ENCODE assay signal across 23 cellular contexts in the genomic region with DNA sequence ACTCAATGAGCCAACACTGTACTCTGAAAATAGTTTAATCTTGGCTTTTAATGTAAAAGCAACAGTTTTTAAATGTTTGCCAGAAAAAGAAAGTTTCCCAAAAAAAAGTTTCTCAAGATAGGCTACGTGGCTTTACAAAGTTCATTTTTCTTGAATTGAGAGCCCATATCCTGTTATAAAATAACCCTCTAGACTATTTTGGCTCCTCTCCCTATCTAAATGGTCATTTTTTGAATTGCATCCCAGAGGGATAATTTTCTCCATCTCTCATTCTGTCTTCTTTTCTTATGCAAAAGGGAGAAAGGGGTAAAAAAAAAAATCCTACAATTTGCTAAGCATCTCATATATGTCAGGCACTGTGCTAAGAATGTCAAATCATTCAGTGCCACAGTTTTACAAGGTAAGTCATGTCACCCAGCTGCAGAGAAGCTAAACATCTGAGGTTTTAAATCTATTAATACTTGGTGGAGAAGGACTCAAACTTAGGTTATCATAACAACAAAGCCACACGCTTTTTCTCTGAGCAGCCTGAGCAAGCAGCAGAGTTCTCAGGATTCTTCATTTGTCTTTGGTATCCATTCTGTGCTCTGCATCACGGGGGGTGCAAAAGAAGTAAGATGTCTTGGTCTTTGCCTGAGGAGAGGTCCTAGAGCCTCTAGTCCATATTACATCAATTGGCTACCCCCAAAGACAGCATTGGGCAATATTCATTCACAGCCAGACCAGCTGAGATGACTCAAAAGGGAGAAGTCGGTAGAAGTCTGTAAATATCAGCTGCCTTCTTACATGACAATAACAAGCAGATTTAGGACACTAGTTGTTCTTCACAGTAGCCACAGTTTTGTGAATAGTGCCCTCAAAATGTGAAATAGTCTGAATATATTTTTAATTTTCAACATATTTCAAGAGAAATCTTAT.
DNase-seq lines count a peak whose midpoint lies in the region; ATAC-seq and TF ChIP-seq lines count a peak whose summit lies in the region.
"Had no signal": no experiment of that assay in that cellular context is flagged by ENCODE, and none has a peak within 500 bp of the region (broad histone marks: within the 10 kb centered on the region; RNA-seq: fewer than 3 reads in every experiment).

No MANE protein-coding gene starts in this region.

- H3K4me1 ChIP-seq in SK-N-SH (ENCODE audit: control insufficient read depth in 1 of 2, insufficient read depth in 2 of 2, low read depth in 1 of 2, low read length in 1 of 2): peaks cover 0 to 5% of the 10 kb centered on the region in 2 experiments; a peak in 2 of 4 replicates
- H3K4me1 ChIP-seq: pancreas had no signal

- TF ChIP-seq CTCF in SK-N-SH (IDR thresholded peaks at IDR 0.05) (no peak), astrocyte of the cerebellum (IDR thresholded peaks at IDR 0.05; ENCODE audit: low read depth, low read length, missing control alignments) (no peak), HFFc6 (IDR thresholded peaks at IDR 0.05) (no peak)

- no peak for TF ChIP-seq EP300 in SK-N-SH (IDR thresholded peaks at IDR 0.05; ENCODE audit: borderline replicate concordance in 1 of 2, low read depth in 1 of 2, low read length in 1 of 2)

- 45% methylated on average over 4 of the region's 4 CpGs for WGBS in SK-N-SH (ENCODE audit: low lambda C conversion rate)

- POLR2A ChIA-PET in SK-N-SH (lab: Yijun Ruan, JAX): no interaction called here

- no peaks in the 10 kb centered on the region for H3K27me3 Mint-ChIP-seq in activated CD8-positive, alpha-beta memory T cell treated with anti-CD3 and anti-CD28 coated beads, Interleukin-2, amount 10 ng/mL, durations not matched to agents 7 days and 5 days
- peaks cover 4% of the 10 kb centered on the region for H3K27me3 Mint-ChIP-seq in HFFc6 (ENCODE audit: insufficient read depth)
- H3K27me3 Mint-ChIP-seq: brain; stimulated activated memory B cell treated with anti-CD40 and anti-IgM and Interleukin-4, amounts not matched to agents 10 μg/mL and 1 μg/mL and 100 μg/mL, for 72 hours had no signal

- in situ Hi-C loops in astrocyte of the cerebellum (cut with HindIII; ENCODE audit: low sequenced_read_pairs): no loop called here

- H2AFZ ChIP-seq in SK-N-SH (ENCODE audit: low read depth): no peak overlapping the region

- CTCF ChIA-PET in SK-N-SH (lab: Yijun Ruan, JAX): no interaction called here
- CTCF ChIA-PET in activated CD8-positive, alpha-beta memory T cell treated with anti-CD3 and anti-CD28 coated beads, Interleukin-2, amount 10 ng/mL, durations not matched to agents 7 days and 5 days (lab: Charles Lee): no interaction called here

- H3K27ac ChIP-seq in SK-N-SH (ENCODE audit: low read depth in 2 of 2, low read length in 1 of 2): no peak overlapping the region
- H3K27ac ChIP-seq: BLaER1 treated with 17β-estradiol and CSF1 and Interleukin-3, amounts not matched to agents 10 nM and 100 nM; pancreas; thoracic aorta had no signal

- H3K79me2 ChIP-seq in SK-N-SH (ENCODE audit: insufficient read depth): no peaks in the 10 kb centered on the region

- DNase-seq in SK-N-SH (no peak), astrocyte of the cerebellum (ENCODE audit: low read depth) (peak; percentile 9), left cardiac atrium (no peak), skeletal muscle cell (ENCODE audit: low read depth) (peak; percentile 4), HFFc6 (no peak)
- no peak for DNase-seq in activated CD8-positive, alpha-beta memory T cell treated with anti-CD3 and anti-CD28 coated beads, Interleukin-2, amount 10 ng/mL, durations not matched to agents 7 days and 5 days
- DNase-seq: activated CD8-positive, alpha-beta memory T cell treated with anti-CD3 and anti-CD28 coated beads for 24 hours; cortex of kidney; hypothalamus; mesendoderm; naive thymus-derived CD8-positive, alpha-beta T cell; NCI-H1694 treated with DMSO at 0.1 percent for 48 hours; NCI-H774; pancreas; T1000 had no signal

- H3K4me3 ChIP-seq in SK-N-SH (ENCODE audit: low read depth in 2 of 2, low read length in 1 of 2) (no peak overlapping the region), astrocyte of the cerebellum (ENCODE audit: low read depth, low read length) (no peak overlapping the region), skeletal muscle cell (ENCODE audit: low read depth, low read length) (no peak overlapping the region)
- H3K4me3 ChIP-seq: BLaER1 treated with 17β-estradiol and CSF1 and Interleukin-3, amounts not matched to agents 10 nM and 100 nM; pancreas; thoracic aorta had no signal

- no peaks in the 10 kb centered on the region for H3K4me1 Mint-ChIP-seq in activated CD8-positive, alpha-beta memory T cell treated with anti-CD3 and anti-CD28 coated beads, Interleukin-2, amount 10 ng/mL, durations not matched to agents 7 days and 5 days
- no peaks in the 10 kb centered on the region for H3K4me1 Mint-ChIP-seq in HFFc6 (ENCODE audit: low read depth)

- no peaks in the 10 kb centered on the region for H3K36me3 ChIP-seq in SK-N-SH (replicated peaks in 1 of 2; ENCODE audit: control insufficient read depth in 1 of 2, insufficient read depth in 2 of 2, low read length in 1 of 2)
- H3K36me3 ChIP-seq: BLaER1 treated with 17β-estradiol and CSF1 and Interleukin-3, amounts not matched to agents 10 nM and 100 nM; pancreas; thoracic aorta had no signal

- ATAC-seq in SK-N-SH treated with all-trans-retinoic acid at 6 μM for 48 hours: no peak
- peak; percentile 63 to 68 for ATAC-seq in left cardiac atrium
- ATAC-seq in GM18909 (IDR thresholded peaks at IDR 0.05; ENCODE audit: poor library complexity, unreplicated experiment): no peak
- ATAC-seq in activated CD8-positive, alpha-beta memory T cell treated with anti-CD3 and anti-CD28 coated beads, Interleukin-2, amount 10 ng/mL, durations not matched to agents 7 days and 5 days: no peak
- ATAC-seq: activated CD4-positive, CD25-positive, alpha-beta regulatory T cell treated with anti-CD3 and anti-CD28 coated beads, Interleukin-2, amount 50 U/mL, for 24 hours; activated naive CD4-positive, alpha-beta T cell treated with anti-CD3 and anti-CD28 coated beads, Interleukin-2, amount 50 U/mL, for 72 hours; naive thymus-derived CD8-positive, alpha-beta T cell; stimulated activated memory B cell treated with anti-CD40 and anti-IgM and Interleukin-4, amounts not matched to agents 10 μg/mL and 1 μg/mL and 100 μg/mL, for 72 hours had no signal

- H3K4me3 Mint-ChIP-seq in activated CD8-positive, alpha-beta memory T cell treated with anti-CD3 and anti-CD28 coated beads, Interleukin-2, amount 10 ng/mL, durations not matched to agents 7 days and 5 days: no peak overlapping the region
- no peak overlapping the region for H3K4me3 Mint-ChIP-seq in HFFc6
- H3K4me3 Mint-ChIP-seq: brain; naive thymus-derived CD8-positive, alpha-beta T cell; stimulated activated memory B cell treated with anti-CD40 and anti-IgM and Interleukin-4, amounts not matched to agents 10 μg/mL and 1 μg/mL and 100 μg/mL, for 72 hours had no signal

- no peaks in the 10 kb centered on the region for H3K9me2 ChIP-seq in SK-N-SH

- H3F3A ChIP-seq in SK-N-SH (replicated peaks; ENCODE audit: insufficient read depth): no peaks in the 10 kb centered on the region

- no peak for TF ChIP-seq RAD21 in SK-N-SH (IDR thresholded peaks at IDR 0.05; ENCODE audit: low read length)

- H3K9ac ChIP-seq in SK-N-SH: no peak overlapping the region
- H3K9ac ChIP-seq: BLaER1 treated with 17β-estradiol and CSF1 and Interleukin-3, amounts not matched to agents 10 nM and 100 nM had no signal

- intact Hi-C loops in left cardiac atrium (cut with DNase I): no loop called here

- no peaks in the 10 kb centered on the region for H3K27me3 ChIP-seq in SK-N-SH (ENCODE audit: insufficient read depth)
- H3K27me3 ChIP-seq: BLaER1 treated with 17β-estradiol and CSF1 and Interleukin-3, amounts not matched to agents 10 nM and 100 nM; pancreas had no signal

- peaks cover 2% of the 10 kb centered on the region for H3K9me3 Mint-ChIP-seq in activated CD8-positive, alpha-beta memory T cell treated with anti-CD3 and anti-CD28 coated beads, Interleukin-2, amount 10 ng/mL, durations not matched to agents 7 days and 5 days (ENCODE audit: low read depth)
- no peaks in the 10 kb centered on the region for H3K9me3 Mint-ChIP-seq in HFFc6
- H3K9me3 Mint-ChIP-seq: activated naive CD4-positive, alpha-beta T cell treated with anti-CD3 and anti-CD28 coated beads, Interleukin-2, amount 50 U/mL, for 72 hours; stimulated activated memory B cell treated with anti-CD40 and anti-IgM and Interleukin-4, amounts not matched to agents 10 μg/mL and 1 μg/mL and 100 μg/mL, for 72 hours had no signal

- no peak overlapping the region for H3K4me2 ChIP-seq in SK-N-SH

- H3K9me3 ChIP-seq in SK-N-SH: no peaks in the 10 kb centered on the region
- H3K9me3 ChIP-seq: BLaER1 treated with 17β-estradiol and CSF1 and Interleukin-3, amounts not matched to agents 10 nM and 100 nM; pancreas; thoracic aorta had no signal

- H3K27ac Mint-ChIP-seq in activated CD8-positive, alpha-beta memory T cell treated with anti-CD3 and anti-CD28 coated beads, Interleukin-2, amount 10 ng/mL, durations not matched to agents 7 days and 5 days: no peak overlapping the region
- H3K27ac Mint-ChIP-seq in HFFc6: no peak overlapping the region
- H3K27ac Mint-ChIP-seq: activated naive CD4-positive, alpha-beta T cell treated with anti-CD3 and anti-CD28 coated beads, Interleukin-2, amount 50 U/mL, for 72 hours; naive thymus-derived CD8-positive, alpha-beta T cell; stimulated activated memory B cell treated with anti-CD40 and anti-IgM and Interleukin-4, amounts not matched to agents 10 μg/mL and 1 μg/mL and 100 μg/mL, for 72 hours had no signal

- no peaks in the 10 kb centered on the region for H4K20me1 ChIP-seq in SK-N-SH (ENCODE audit: insufficient read depth)
- H4K20me1 ChIP-seq: BLaER1 treated with 17β-estradiol and CSF1 and Interleukin-3, amounts not matched to agents 10 nM and 100 nM had no signal

- no peaks in the 10 kb centered on the region for H3K36me3 Mint-ChIP-seq in activated CD8-positive, alpha-beta memory T cell treated with anti-CD3 and anti-CD28 coated beads, Interleukin-2, amount 10 ng/mL, durations not matched to agents 7 days and 5 days
- H3K36me3 Mint-ChIP-seq in HFFc6 (ENCODE audit: low read depth): no peaks in the 10 kb centered on the region
- H3K36me3 Mint-ChIP-seq: activated naive CD4-positive, alpha-beta T cell treated with anti-CD3 and anti-CD28 coated beads, Interleukin-2, amount 50 U/mL, for 72 hours; brain; naive thymus-derived CD8-positive, alpha-beta T cell; stimulated activated memory B cell treated with anti-CD40 and anti-IgM and Interleukin-4, amounts not matched to agents 10 μg/mL and 1 μg/mL and 100 μg/mL, for 72 hours had no signal

TF ChIP-seq in SK-N-SH treated with all-trans-retinoic acid at 6 μM for 48 hours, 23 proteins besides CTCF, POLR2A, EP300 and RAD21:
- TF ChIP-seq ISL1 (CRISPR knock-in tag; IDR thresholded peaks at IDR 0.05): peak; percentile 26; the same call in 1 of the 2 replicates
- no peak for TF ChIP-seq ZFP30 (CRISPR knock-in tag; IDR thresholded peaks at IDR 0.05)

TF ChIP-seq in SK-N-SH, 30 proteins besides CTCF, POLR2A, EP300 and RAD21 (continues in another document):
- TF ChIP-seq POLR2AphosphoS5 (IDR thresholded peaks at IDR 0.05; ENCODE audit: low read depth, low read length): no peak
- TF ChIP-seq YY1 (IDR thresholded peaks at IDR 0.05; ENCODE audit: low read depth): no peak
- TF ChIP-seq GABPA (IDR thresholded peaks at IDR 0.05; ENCODE audit: low read depth): no peak
- TF ChIP-seq SIN3A (IDR thresholded peaks at IDR 0.05; ENCODE audit: borderline replicate concordance, low read depth, low read length): no peak

Comparison
In these comparisons a context has a peak if more than half of its experiments do, and no peak if none do; other contexts are left out.
1. ATAC-seq: peak in left cardiac atrium (2 of 2); none in SK-N-SH treated with all-trans-retinoic acid at 6 μM for 48 hours (single experiment), GM18909 (single experiment) and activated CD8-positive, alpha-beta memory T cell treated with anti-CD3 and anti-CD28 coated beads, Interleukin-2, amount 10 ng/mL, durations not matched to agents 7 days and 5 days (single experiment).
2. DNase-seq: peak in astrocyte of the cerebellum (single experiment) and skeletal muscle cell (single experiment); none in SK-N-SH (single experiment), left cardiac atrium (single experiment), activated CD8-positive, alpha-beta memory T cell treated with anti-CD3 and anti-CD28 coated beads, Interleukin-2, amount 10 ng/mL, durations not matched to agents 7 days and 5 days (single experiment) and HFFc6 (single experiment).